19 cellular contexts compared by ENCODE assay signal in the genomic region with DNA sequence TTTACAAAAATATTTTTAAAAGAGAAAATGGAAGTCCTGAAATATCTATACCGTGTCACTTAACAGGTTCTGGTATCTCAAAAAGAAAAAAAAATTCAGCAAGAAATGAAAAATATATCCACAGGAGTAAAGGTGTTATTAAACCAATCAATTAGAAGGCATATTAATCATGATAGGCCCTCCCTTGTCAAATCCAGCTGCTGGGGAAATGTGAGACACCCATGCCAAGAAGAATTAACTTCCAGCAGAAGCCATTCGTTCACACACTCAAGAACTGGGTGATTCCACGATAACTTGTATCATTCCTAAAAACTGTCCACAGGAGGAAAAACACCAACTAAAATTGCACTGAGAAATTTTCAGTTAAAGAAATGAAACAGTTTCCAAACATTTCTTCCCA. TPM values are rescaled to one million over a fixed set of nuclear protein-coding genes. Genes with fewer than 3 reads are reported as not detected.
DNase-seq lines count a peak whose midpoint lies in the region; ATAC-seq and TF ChIP-seq lines count a peak whose summit lies in the region.
"Had no signal": no experiment of that assay in that cellular context is flagged by ENCODE, and none has a peak within 500 bp of the region (broad histone marks: within the 10 kb centered on the region; RNA-seq: fewer than 3 reads in every experiment).

No MANE protein-coding gene starts in this region.

- DNase-seq in left ventricle myocardium inferior (no peak), cardiac septum (ENCODE audit: low spot score) (no peak), body of pancreas (peak in 2 of 4 donors; percentile 44 to 46), osteoblast (ENCODE audit: insufficient read length, low spot score, missing footprints) (no peak)
- DNase-seq: C1 segment of cervical spinal cord; CD8-positive, alpha-beta memory T cell; H7; Karpas-422; NCI-H1048; NCI-H1436; NCI-H2029 treated with DMSO at 0.1 percent for 48 hours; NCI-H82; PC-9; SIG-M5 had no signal

- peaks cover 60% of the 10 kb centered on the region for H3K79me2 ChIP-seq in osteoblast (ENCODE audit: insufficient read depth, low read length)

- H4K20me1 ChIP-seq in osteoblast (ENCODE audit: insufficient read depth, low read length) = peaks cover 8% of the 10 kb centered on the region

- H3K27ac ChIP-seq in left ventricle myocardium inferior (replicated peaks) (peak overlapping the region; percentile 33), body of pancreas (peak overlapping the region in 3 of 4 donors; percentile 42 to 65 (median 53)), osteoblast (ENCODE audit: low read depth, low read length) (peak overlapping the region; percentile 63)
- H3K27ac ChIP-seq: PC-9, RWPE1 had no signal

- peak overlapping the region; percentile 53 for H3K4me2 ChIP-seq in osteoblast (ENCODE audit: insufficient read depth, low read length)
- H3K4me2 ChIP-seq: PC-9 had no signal

- 13 to 14% methylated on average over 3 of the region's 3 CpGs for WGBS in body of pancreas, 2 donors

- no peak overlapping the region for H2AFZ ChIP-seq in osteoblast (ENCODE audit: low read length)
- H2AFZ ChIP-seq: PC-9 had no signal

- H3K27me3 ChIP-seq in left ventricle myocardium inferior (ENCODE audit: low read depth) = no peaks in the 10 kb centered on the region
- H3K27me3 ChIP-seq in body of pancreas = no peaks in the 10 kb centered on the region
- H3K27me3 ChIP-seq in osteoblast (ENCODE audit: insufficient read depth, low read length) = no peaks in the 10 kb centered on the region
- H3K27me3 ChIP-seq: MG63 had no signal

- H3K36me3 ChIP-seq in left ventricle myocardium inferior (peaks cover 18% of the 10 kb centered on the region), body of pancreas (replicated peaks in 1 of 2; ENCODE audit: insufficient read depth in 1 of 2, low read depth in 2 of 2) (no peaks in the 10 kb centered on the region), osteoblast (ENCODE audit: insufficient read depth, low read length) (peaks cover 12% of the 10 kb centered on the region)

- TF ChIP-seq POLR2A in body of pancreas (IDR thresholded peaks at IDR 0.05) = no peak

- peak; percentile 63 for ATAC-seq in body of pancreas
- no peak for ATAC-seq in HG02588 (IDR thresholded peaks at IDR 0.05; ENCODE audit: unreplicated experiment)
- no peak for ATAC-seq in GM18861 (IDR thresholded peaks at IDR 0.05; ENCODE audit: unreplicated experiment)
- ATAC-seq in HG02938 (IDR thresholded peaks at IDR 0.05; ENCODE audit: unreplicated experiment) = no peak

- intact Hi-C loops in left ventricle myocardium inferior (cut with micrococcal nuclease) (no loop called here), cardiac septum (cut with DNase I) (no loop called here), body of pancreas (cut with DNase I) (no loop called here)

- H3K9me3 ChIP-seq in left ventricle myocardium inferior (replicated peaks) = no peaks in the 10 kb centered on the region
- H3K9me3 ChIP-seq in body of pancreas = no peaks in the 10 kb centered on the region
- H3K9me3 ChIP-seq in osteoblast (ENCODE audit: low read depth, low read length) = no peaks in the 10 kb centered on the region
- H3K9me3 ChIP-seq: MG63 had no signal

- TF ChIP-seq CTCF in left ventricle myocardium inferior (IDR thresholded peaks at IDR 0.05; ENCODE audit: borderline replicate concordance) (no peak), body of pancreas (IDR thresholded peaks at IDR 0.05) (no peak), osteoblast (IDR thresholded peaks at IDR 0.05; ENCODE audit: extremely low read depth, low read depth, low read length) (no peak)

- H3K4me1 ChIP-seq in left ventricle myocardium inferior = peaks cover 58% of the 10 kb centered on the region
- peaks cover 49% of the 10 kb centered on the region for H3K4me1 ChIP-seq in body of pancreas
- peaks cover 24% of the 10 kb centered on the region for H3K4me1 ChIP-seq in osteoblast (ENCODE audit: insufficient read depth, low read length)

- H3K4me3 ChIP-seq in left ventricle myocardium inferior = no peak overlapping the region
- no peak overlapping the region for H3K4me3 ChIP-seq in body of pancreas
- no peak overlapping the region for H3K4me3 ChIP-seq in osteoblast (ENCODE audit: insufficient read depth, low read length)
- H3K4me3 ChIP-seq: MG63, PC-9 had no signal

RNA-seq across cellular contexts. Expression of a gene that starts 57.6 kb away (rescaled TPM):
- 332 TPM for total RNA-seq in left ventricle myocardium inferior
- 334 TPM for total RNA-seq in cardiac septum
- total RNA-seq in body of pancreas = 100 to 1,000 TPM; 256 to 423 TPM
- 344 and 373 TPM in 2 replicates for total RNA-seq in osteoblast
